ENCODE assay signal across 23 cellular contexts in genomic region chr11:41308286-41308685, GRCh38.
DNase-seq lines count a peak whose midpoint lies in the region; TF ChIP-seq lines count a peak whose summit lies in the region.
"Had no signal": no experiment of that assay in that cellular context is flagged by ENCODE, and none has a peak within 500 bp of the region (broad histone marks: within the 10 kb centered on the region; RNA-seq: fewer than 3 reads in every experiment).

No MANE protein-coding gene starts in this region.

- H3K9me2 ChIP-seq in DOHH2 (replicated peaks; ENCODE audit: control insufficient read depth, low read length) (no peaks in the 10 kb centered on the region), MM.1S (replicated peaks; ENCODE audit: insufficient read depth, low read length) (no peaks in the 10 kb centered on the region), SU-DHL-6 (replicated peaks; ENCODE audit: insufficient read depth, low read length) (no peaks in the 10 kb centered on the region)
- H3K9me2 ChIP-seq: SK-N-SH had no signal

- peaks cover 50% of the 10 kb centered on the region for H3K4me1 Mint-ChIP-seq in neural crest cell

- H3K79me2 ChIP-seq in DOHH2 (ENCODE audit: control insufficient read depth, low read length) (no peaks in the 10 kb centered on the region), MM.1S (ENCODE audit: low read length) (no peaks in the 10 kb centered on the region), SU-DHL-6 (ENCODE audit: insufficient read depth, low read length) (no peaks in the 10 kb centered on the region)

- H3K27ac ChIP-seq in DOHH2 (ENCODE audit: low read depth, low read length) (peak overlapping the region; percentile 80), MM.1S (ENCODE audit: low read length) (peak overlapping the region; percentile 78; the same call in 1 of the 2 replicates), SU-DHL-6 (ENCODE audit: low read depth, low read length) (peak overlapping the region; percentile 12; the same call in 1 of the 2 replicates)
- H3K27ac ChIP-seq: GM23248 had no signal

- H3K9me3 Mint-ChIP-seq in neural crest cell, result no peaks in the 10 kb centered on the region

- no peaks in the 10 kb centered on the region for H3K36me3 ChIP-seq in DOHH2 (ENCODE audit: control insufficient read depth, low read length)
- no peaks in the 10 kb centered on the region for H3K36me3 ChIP-seq in MM.1S (replicated peaks; ENCODE audit: insufficient read depth, low read length)
- no peaks in the 10 kb centered on the region for H3K36me3 ChIP-seq in SU-DHL-6 (ENCODE audit: low read length)
- H3K36me3 ChIP-seq: HAP-1 had no signal

- H3F3A ChIP-seq in DOHH2 (ENCODE audit: control insufficient read depth, insufficient read depth) (0 out of 2 replicates have a peak, but pooled peaks cover 3% of the 10 kb centered on the region), MM.1S (ENCODE audit: insufficient read depth, low read length) (peaks cover 28% of the 10 kb centered on the region), SU-DHL-6 (ENCODE audit: insufficient read depth) (no peaks in the 10 kb centered on the region)

- H2AFZ ChIP-seq in MM.1S (ENCODE audit: low read length), result 0 out of 2 replicates have a peak overlapping the region, but pooled peaks have one; percentile 2
- H2AFZ ChIP-seq in SU-DHL-6 (ENCODE audit: low read depth, low read length, severe bottlenecking), result no peak overlapping the region
- H2AFZ ChIP-seq: GM23248 had no signal

- H3K27me3 Mint-ChIP-seq in neural crest cell (ENCODE audit: low read depth), result no peaks in the 10 kb centered on the region

- H3K4me3 Mint-ChIP-seq in neural crest cell, result no peak overlapping the region
- H3K4me3 Mint-ChIP-seq: HFFc6 had no signal

- H3K4me1 ChIP-seq in DOHH2 (ENCODE audit: control insufficient read depth, low read length) (peaks cover 48% of the 10 kb centered on the region), MM.1S (ENCODE audit: low read length) (peaks cover 41% of the 10 kb centered on the region)
- H3K4me1 ChIP-seq: HAP-1 had no signal

- DNase-seq in MM.1S (no peak), neural crest cell (ENCODE audit: low read depth, low spot score) (no peak), NCI-H82 (lab: John Stamatoyannopoulos, UW) (no peak), NCI-H510A (lab: John Stamatoyannopoulos, UW) (no peak), germinal center (ENCODE audit: low spot score) (no peak)
- DNase-seq in stimulated activated CD4-positive, alpha-beta T cell treated with anti-CD3 and anti-CD28 coated beads, Interleukin-1b, Interleukin-23, amount 100 ng/mL, for 48 hours, result no peak
- DNase-seq: 8988T, ACHN, Calu3, DMS79 treated with DMSO at 0.1 percent for 48 hours, GM23248, HFFc6, KG1, NCI-H1048, NCI-H1417, NCI-H187 treated with DMSO at 0.1 percent for 48 hours, NCI-H446 treated with DMSO at 0.1 percent for 48 hours, NCI-H526 treated with DMSO at 0.1 percent for 48 hours, SIG-M5 had no signal

- TF ChIP-seq CTCF in DOHH2 (IDR thresholded peaks at IDR 0.05; ENCODE audit: low read depth, low read length, poor library complexity, severe bottlenecking), result no peak
- no peak for TF ChIP-seq CTCF in MM.1S (IDR thresholded peaks at IDR 0.05; ENCODE audit: low read length)
- no peak for TF ChIP-seq CTCF in SU-DHL-6 (IDR thresholded peaks at IDR 0.05; ENCODE audit: insufficient read depth, low read length, poor library complexity, severe bottlenecking)
- TF ChIP-seq CTCF in neural crest cell (conservative IDR thresholded peaks at IDR 0.05), result no peak

- H3K27me3 ChIP-seq in DOHH2 (ENCODE audit: control insufficient read depth, low read length) (no peaks in the 10 kb centered on the region), MM.1S (replicated peaks; ENCODE audit: insufficient read depth, low read length) (no peaks in the 10 kb centered on the region), SU-DHL-6 (ENCODE audit: low read length) (no peaks in the 10 kb centered on the region)

- H3K9ac ChIP-seq in MM.1S (ENCODE audit: low read length), result peak overlapping the region; percentile 29
- H3K9ac ChIP-seq in SU-DHL-6 (ENCODE audit: low read length), result no peak overlapping the region
- H3K9ac ChIP-seq: GM23248, SK-N-SH had no signal

- H3K9me3 ChIP-seq in DOHH2 (ENCODE audit: control insufficient read depth, insufficient read depth, low read length), result no peaks in the 10 kb centered on the region
- no peaks in the 10 kb centered on the region for H3K9me3 ChIP-seq in MM.1S (replicated peaks; ENCODE audit: insufficient read depth, low read length)
- H3K9me3 ChIP-seq in SU-DHL-6 (ENCODE audit: insufficient read depth, low read length), result no peaks in the 10 kb centered on the region
- H3K9me3 ChIP-seq: HAP-1, SK-N-SH had no signal

- H3K4me2 ChIP-seq in DOHH2 (ENCODE audit: low read length), result peak overlapping the region; percentile 57
- peak overlapping the region; percentile 86; the same call in 1 of the 2 replicates for H3K4me2 ChIP-seq in MM.1S (ENCODE audit: low read depth, low read length)
- H3K4me2 ChIP-seq in SU-DHL-6 (ENCODE audit: low read depth, low read length, poor library complexity, severe bottlenecking), result peak overlapping the region; percentile 17
- H3K4me2 ChIP-seq: SK-N-SH had no signal

- H4K20me1 ChIP-seq in DOHH2 (ENCODE audit: control insufficient read depth, insufficient read depth, low read depth, low read length) (no peaks in the 10 kb centered on the region), MM.1S (ENCODE audit: insufficient read depth, low read length) (no peaks in the 10 kb centered on the region), SU-DHL-6 (ENCODE audit: low read depth, low read length) (no peaks in the 10 kb centered on the region)

- peak overlapping the region; percentile 59 for H3K27ac Mint-ChIP-seq in neural crest cell (ENCODE audit: unreplicated experiment)
- H3K27ac Mint-ChIP-seq: HFFc6 had no signal

- peaks cover 4% of the 10 kb centered on the region for H3K36me3 Mint-ChIP-seq in neural crest cell (ENCODE audit: low read depth)

- H3K4me3 ChIP-seq in DOHH2 (ENCODE audit: low read length) (peak overlapping the region; percentile 52), MM.1S (ENCODE audit: low read length) (peak overlapping the region; percentile 1; the same call in 1 of the 2 replicates), SU-DHL-6 (ENCODE audit: insufficient read depth, low read length, poor library complexity, severe bottlenecking) (no peak overlapping the region)
- H3K4me3 ChIP-seq: GM23248, HAP-1 had no signal

Comparison
In these comparisons a context has a peak if more than half of its experiments do, and no peak if none do; other contexts are left out.
1. H3K27ac ChIP-seq: peak in every context shown above with its lines; median percentile 80 in DOHH2; 78 in MM.1S; 12 in SU-DHL-6.
2. H3K4me2 ChIP-seq: peak in every context shown above with its lines; median percentile 86 in MM.1S; 57 in DOHH2; 17 in SU-DHL-6.